Comparison of ENCODE assay signal across 10 cellular contexts in genomic region chrX:20263474-20263873, GRCh38. TPM values are rescaled to one million over a fixed set of nuclear protein-coding genes. Genes with fewer than 3 reads are reported as not detected.
DNase-seq lines count a peak whose midpoint lies in the region; ATAC-seq and TF ChIP-seq lines count a peak whose summit lies in the region.
"Had no signal": no experiment of that assay in that cellular context is flagged by ENCODE, and none has a peak within 500 bp of the region (broad histone marks: within the 10 kb centered on the region; RNA-seq: fewer than 3 reads in every experiment).

No MANE protein-coding gene starts in this region.

- H3K36me3 Mint-ChIP-seq in activated CD4-positive, alpha-beta T cell treated with anti-CD3 and anti-CD28 coated beads, Interleukin-2, amount 10 ng/mL, durations not matched to agents 7 days and 5 days (ENCODE audit: low read depth), result peaks cover 13% of the 10 kb centered on the region

- no peaks in the 10 kb centered on the region for H3K27me3 ChIP-seq in endocrine pancreas (ENCODE audit: control insufficient read depth, insufficient read depth, low read length)
- H3K27me3 ChIP-seq in spleen (replicated peaks in 1 of 7), result peaks cover 0 to 12% (median 0%) of the 10 kb centered on the region in 7 donors
- H3K27me3 ChIP-seq: upper lobe of right lung had no signal

- TF ChIP-seq CTCF in OCI-LY7 (conservative IDR thresholded peaks at IDR 0.05; ENCODE audit: low read length) (no peak), spleen (IDR thresholded peaks at IDR 0.05 in 8 of 11, conservative IDR thresholded peaks at IDR 0.05 in 3 of 11) (no peak)

- peaks cover 8% of the 10 kb centered on the region for H4K20me1 ChIP-seq in OCI-LY7 (ENCODE audit: insufficient read depth, low read length)

- peak overlapping the region; percentile 82 for H3K27ac Mint-ChIP-seq in activated CD4-positive, alpha-beta T cell treated with anti-CD3 and anti-CD28 coated beads, Interleukin-2, amount 10 ng/mL, durations not matched to agents 7 days and 5 days

- H3K27me3 Mint-ChIP-seq in activated CD4-positive, alpha-beta T cell treated with anti-CD3 and anti-CD28 coated beads, Interleukin-2, amount 10 ng/mL, durations not matched to agents 7 days and 5 days, result no peaks in the 10 kb centered on the region

- peak overlapping the region; percentile 89 for H3K4me2 ChIP-seq in OCI-LY7 (ENCODE audit: low read length)

- peak overlapping the region; percentile 91 for H3K4me3 Mint-ChIP-seq in activated CD4-positive, alpha-beta T cell treated with anti-CD3 and anti-CD28 coated beads, Interleukin-2, amount 10 ng/mL, durations not matched to agents 7 days and 5 days

- peaks cover 36% of the 10 kb centered on the region for H3K4me1 Mint-ChIP-seq in activated CD4-positive, alpha-beta T cell treated with anti-CD3 and anti-CD28 coated beads, Interleukin-2, amount 10 ng/mL, durations not matched to agents 7 days and 5 days

- H3K4me1 ChIP-seq in OCI-LY7 (ENCODE audit: insufficient read depth, low read length, poor library complexity, severe bottlenecking) (peaks cover 28% of the 10 kb centered on the region), endocrine pancreas (ENCODE audit: control insufficient read depth, insufficient read depth, low read length) (peaks cover 19% of the 10 kb centered on the region), spleen (peaks cover 4 to 75% (median 48%) of the 10 kb centered on the region in 6 donors)

- H3K27ac ChIP-seq in OCI-LY7 (ENCODE audit: low read depth, low read length, poor library complexity, severe bottlenecking) (peak overlapping the region; percentile 28), spleen (peak overlapping the region in 6 of 8 donors; percentile 26 to 92 (median 88))
- H3K27ac ChIP-seq: upper lobe of right lung had no signal

- peak; percentile 15 for DNase-seq in activated CD4-positive, alpha-beta T cell treated with anti-CD3 and anti-CD28 coated beads, Interleukin-2, amount 10 ng/mL, durations not matched to agents 7 days and 5 days
- DNase-seq in activated CD4-positive, alpha-beta T cell treated with anti-CD3 and anti-CD28 coated beads, Interleukin-2, amount 50 U/mL, for 4 hours, result no peak
- DNase-seq in OCI-LY7 (ENCODE audit: low spot score), result peak; percentile 28
- no peak for DNase-seq in spleen
- no peak for DNase-seq in NCI-H345 (lab: John Stamatoyannopoulos, UW)
- no peak for DNase-seq in effector CD4-positive, alpha-beta T cell
- DNase-seq: activated CD8-positive, alpha-beta memory T cell treated with anti-CD3 and anti-CD28 coated beads, Interleukin-2, amount 50 U/mL, for 4 hours; upper lobe of right lung had no signal

- H3K4me3 ChIP-seq in OCI-LY7 (ENCODE audit: low read depth, low read length, poor library complexity, severe bottlenecking), result peak overlapping the region; percentile 97
- peak overlapping the region; percentile 82 for H3K4me3 ChIP-seq in endocrine pancreas (ENCODE audit: control insufficient read depth, insufficient read depth, low read length)
- H3K4me3 ChIP-seq in spleen, result peak overlapping the region in 1 of 8 donors; percentile 81

- H3K9me3 ChIP-seq in OCI-LY7 (ENCODE audit: low read length), result no peaks in the 10 kb centered on the region
- no peaks in the 10 kb centered on the region for H3K9me3 ChIP-seq in endocrine pancreas (ENCODE audit: control insufficient read depth, low read length)
- no peaks in the 10 kb centered on the region for H3K9me3 ChIP-seq in spleen
- H3K9me3 ChIP-seq: upper lobe of right lung had no signal

- H3K9me3 Mint-ChIP-seq in activated CD4-positive, alpha-beta T cell treated with anti-CD3 and anti-CD28 coated beads, Interleukin-2, amount 10 ng/mL, durations not matched to agents 7 days and 5 days, result no peaks in the 10 kb centered on the region

- no peaks in the 10 kb centered on the region for H3K36me3 ChIP-seq in OCI-LY7 (ENCODE audit: insufficient read depth, low read length)
- H3K36me3 ChIP-seq in endocrine pancreas (ENCODE audit: control insufficient read depth, insufficient read depth, low read length), result no peaks in the 10 kb centered on the region
- no peaks in the 10 kb centered on the region for H3K36me3 ChIP-seq in spleen
- H3K36me3 ChIP-seq: upper lobe of right lung had no signal

- H3K9me2 ChIP-seq in OCI-LY7 (ENCODE audit: insufficient read depth, low read length), result no peaks in the 10 kb centered on the region

- H3K9ac ChIP-seq in endocrine pancreas (ENCODE audit: control insufficient read depth, insufficient read depth, low read length), result no peak overlapping the region

- POLR2A ChIA-PET in activated CD4-positive, alpha-beta T cell treated with anti-CD3 and anti-CD28 coated beads, Interleukin-2, amount 10 ng/mL, durations not matched to agents 7 days and 5 days (lab: Charles Lee), result no interaction called here
- POLR2A ChIA-PET in OCI-LY7 (lab: Charles Lee), result interaction anchor here (0.6 to 1.0 kb wide), 4 partner anchors 16 to 34 kb away, joined by 3 to 4 read pairs (median 3); no protein-coding TSS in a partner anchor

- CTCF ChIA-PET in activated CD4-positive, alpha-beta T cell treated with anti-CD3 and anti-CD28 coated beads, Interleukin-2, amount 10 ng/mL, durations not matched to agents 7 days and 5 days (lab: Charles Lee), result no interaction called here
- CTCF ChIA-PET in OCI-LY7 (lab: Charles Lee; ENCODE audit: unreplicated experiment), result no interaction called here

- no TSS peak for BruUV-seq in OCI-LY7 (replicated peaks; lab: Mats Ljungman, UMichigan)

- 2 to 7% (median 5%) methylated on average over 2 of the region's 2 CpGs for WGBS in spleen, 5 donors

- no peak for ATAC-seq in esophagus mucosa
- ATAC-seq: upper lobe of right lung had no signal

- H3K79me2 ChIP-seq in OCI-LY7 (ENCODE audit: insufficient read depth, low read depth, low read length), result peaks cover 63% of the 10 kb centered on the region

- TF ChIP-seq POLR2A in spleen (IDR thresholded peaks at IDR 0.05), result no peak

- H2AFZ ChIP-seq in OCI-LY7 (ENCODE audit: low read length), result no peak overlapping the region

- intact Hi-C loops in OCI-LY7 (cut with micrococcal nuclease; ENCODE audit: unreplicated experiment) (no loop called here), spleen (cut with DNase I; ENCODE audit: low total_unique reads) (no loop called here)

RNA-seq across cellular contexts. Expression of gene RPS6KA3, which starts 3.2 kb away (rescaled TPM):
- total RNA-seq in activated CD4-positive, alpha-beta T cell treated with anti-CD3 and anti-CD28 coated beads, Interleukin-2, amount 10 ng/mL, durations not matched to agents 7 days and 5 days, result 10 to 100 TPM; 70.9 to 76.2 TPM
- total RNA-seq in OCI-LY7 (2014; rRNA removed; shearing (Covaris generic)), result 14.2 and 21.6 TPM in 2 replicates
- total RNA-seq in OCI-LY7 (2022), result 34.3 and 35.4 TPM in 2 replicates
- total RNA-seq in spleen, result 10 to 100 TPM; 55.9 to 85.9 (median 69.9) TPM
- polyA plus RNA-seq in spleen, result 10 to 100 TPM in 2 of 3 donors, 1 to 10 TPM in 1; 8.4 to 13.8 (median 10.4) TPM
- 18.9 TPM for total RNA-seq in esophagus mucosa

Comparison
In these comparisons a context has a peak if more than half of its experiments do, and no peak if none do; other contexts are left out.
1. DNase-seq: peak in activated CD4-positive, alpha-beta T cell treated with anti-CD3 and anti-CD28 coated beads, Interleukin-2, amount 10 ng/mL, durations not matched to agents 7 days and 5 days (single experiment) and OCI-LY7 (single experiment); none in activated CD4-positive, alpha-beta T cell treated with anti-CD3 and anti-CD28 coated beads, Interleukin-2, amount 50 U/mL, for 4 hours (0 of 2), spleen (single experiment), NCI-H345 (single experiment) and effector CD4-positive, alpha-beta T cell (single experiment).